17 cellular contexts compared by ENCODE assay signal in the genomic region with DNA sequence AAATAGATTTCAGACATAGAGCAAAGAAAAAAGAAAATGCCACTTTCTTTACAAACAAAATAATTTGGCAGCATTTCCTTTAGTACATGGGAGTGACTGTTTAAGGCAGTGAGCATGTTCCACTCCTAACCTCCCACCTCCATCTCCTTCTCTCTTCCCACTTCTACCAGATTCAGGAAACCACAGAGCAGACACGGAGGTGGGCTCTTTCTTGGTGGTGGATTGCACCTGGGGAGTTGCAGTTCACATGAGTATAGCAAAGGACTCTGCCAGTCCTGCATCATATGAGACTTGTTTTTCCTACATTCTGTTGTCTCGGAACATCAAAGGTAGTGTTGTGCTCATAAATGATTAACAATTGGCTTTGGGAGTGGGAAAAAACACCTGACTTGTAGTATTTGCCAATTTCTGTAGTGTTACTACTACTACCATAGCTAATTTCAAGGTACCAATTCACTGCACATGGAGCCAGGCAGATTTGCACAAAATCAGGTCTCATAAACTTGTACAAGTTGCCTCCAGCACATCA.
DNase-seq lines count a peak whose midpoint lies in the region; ATAC-seq and TF ChIP-seq lines count a peak whose summit lies in the region.
"Had no signal": no experiment of that assay in that cellular context is flagged by ENCODE, and none has a peak within 500 bp of the region (broad histone marks: within the 10 kb centered on the region; RNA-seq: fewer than 3 reads in every experiment).

No MANE protein-coding gene starts in this region.

- H3K4me3 ChIP-seq in CD4-positive, CD25-positive, alpha-beta regulatory T cell (ENCODE audit: low read depth, low read length) = no peak overlapping the region
- no peak overlapping the region for H3K4me3 ChIP-seq in mesenchymal stem cell (ENCODE audit: insufficient read depth in 1 of 2, low read depth in 1 of 2, low read length in 2 of 2)
- H3K4me3 ChIP-seq in PC-9 = no peak overlapping the region
- no peak overlapping the region for H3K4me3 ChIP-seq in SK-N-SH (ENCODE audit: low read depth in 2 of 2, low read length in 1 of 2)
- H3K4me3 ChIP-seq: K562 had no signal

- H3K36me3 Mint-ChIP-seq in CD4-positive, CD25-positive, alpha-beta regulatory T cell = no peaks in the 10 kb centered on the region
- H3K36me3 Mint-ChIP-seq: CD14-positive monocyte; CD8-positive, alpha-beta T cell had no signal

- no peaks in the 10 kb centered on the region for H4K20me1 ChIP-seq in PC-9 (ENCODE audit: insufficient read depth)
- H4K20me1 ChIP-seq in SK-N-SH (ENCODE audit: insufficient read depth) = no peaks in the 10 kb centered on the region

- H3K9me3 Mint-ChIP-seq in CD4-positive, CD25-positive, alpha-beta regulatory T cell = peaks cover 0 to 7% (median 0%) of the 10 kb centered on the region in 7 donors
- H3K9me3 Mint-ChIP-seq: CD8-positive, alpha-beta T cell; HFFc6 had no signal

- CTCF ChIA-PET in PC-9 (lab: Charles Lee) (no interaction called here), SK-N-SH (lab: Yijun Ruan, JAX) (no interaction called here)

- no peak overlapping the region for H3K4me2 ChIP-seq in mesenchymal stem cell (ENCODE audit: low read length, poor library complexity, severe bottlenecking)
- H3K4me2 ChIP-seq in PC-9 = no peak overlapping the region
- H3K4me2 ChIP-seq in SK-N-SH = no peak overlapping the region

- TF ChIP-seq EP300 in SK-N-SH (IDR thresholded peaks at IDR 0.05; ENCODE audit: borderline replicate concordance in 1 of 2, low read depth in 1 of 2, low read length in 1 of 2) = no peak

- H3F3A ChIP-seq in PC-9 (ENCODE audit: insufficient read depth, low read depth) (no peaks in the 10 kb centered on the region), SK-N-SH (replicated peaks; ENCODE audit: insufficient read depth) (no peaks in the 10 kb centered on the region)

- H4K8ac ChIP-seq in mesenchymal stem cell (ENCODE audit: low read length) = no peak overlapping the region

- peak overlapping the region in 2 of 3 donors; percentile 21 to 23 for H3K27ac Mint-ChIP-seq in CD4-positive, CD25-positive, alpha-beta regulatory T cell
- H3K27ac Mint-ChIP-seq: CD14-positive monocyte; CD8-positive, alpha-beta T cell; HFFc6 had no signal

- H3K79me1 ChIP-seq in mesenchymal stem cell (replicated peaks; ENCODE audit: low read length, poor library complexity, severe bottlenecking) = no peaks in the 10 kb centered on the region

- no peak overlapping the region for H4K91ac ChIP-seq in mesenchymal stem cell (ENCODE audit: low read length)

- no peaks in the 10 kb centered on the region for H3K9me3 ChIP-seq in CD4-positive, CD25-positive, alpha-beta regulatory T cell (ENCODE audit: control insufficient read depth in 2 of 2, low read length in 2 of 2)
- peaks cover 11% of the 10 kb centered on the region for H3K9me3 ChIP-seq in KOPT-K1 (ENCODE audit: insufficient read depth, low read length, poor library complexity, severe bottlenecking)
- no peaks in the 10 kb centered on the region for H3K9me3 ChIP-seq in mesenchymal stem cell (ENCODE audit: control insufficient read depth, low read length)
- H3K9me3 ChIP-seq in PC-9 (ENCODE audit: insufficient read depth, low read depth) = no peaks in the 10 kb centered on the region; the same call in 1 of the 2 replicates
- no peaks in the 10 kb centered on the region for H3K9me3 ChIP-seq in SK-N-SH
- H3K9me3 ChIP-seq: BE2C had no signal

- no peak overlapping the region for H3K14ac ChIP-seq in mesenchymal stem cell (ENCODE audit: low read length in 2 of 2)

- BruUV-seq in PC-9 (replicated peaks; lab: Mats Ljungman, UMichigan) = no TSS peak

- no peaks in the 10 kb centered on the region for H3K36me3 ChIP-seq in CD4-positive, CD25-positive, alpha-beta regulatory T cell (ENCODE audit: control insufficient read depth, insufficient read depth, low read length)
- H3K36me3 ChIP-seq in KOPT-K1 (ENCODE audit: insufficient read depth, low read length) (no peaks in the 10 kb centered on the region), mesenchymal stem cell (ENCODE audit: control insufficient read depth in 1 of 2, insufficient read depth in 2 of 2, low read depth in 1 of 2, low read length in 2 of 2) (no peaks in the 10 kb centered on the region), PC-9 (ENCODE audit: low read depth) (no peaks in the 10 kb centered on the region), SK-N-SH (replicated peaks in 1 of 2; ENCODE audit: control insufficient read depth in 1 of 2, insufficient read depth in 2 of 2, low read length in 1 of 2) (no peaks in the 10 kb centered on the region)
- H3K36me3 ChIP-seq: BE2C had no signal

- H3K18ac ChIP-seq in mesenchymal stem cell (ENCODE audit: low read depth in 1 of 2, low read length in 2 of 2) = no peak overlapping the region

- H3K79me2 ChIP-seq in PC-9 (ENCODE audit: low read depth) (no peaks in the 10 kb centered on the region), SK-N-SH (ENCODE audit: insufficient read depth) (no peaks in the 10 kb centered on the region)

- no peak for ATAC-seq in CD4-positive, CD25-positive, alpha-beta regulatory T cell (ENCODE audit: low read depth in 2 of 2)
- ATAC-seq: CD8-positive, alpha-beta T cell; HCT116; K562 had no signal

- no peak overlapping the region for H2BK120ac ChIP-seq in mesenchymal stem cell (ENCODE audit: low read depth, low read length)

- WGBS in mesenchymal stem cell = 78% methylated on average over 1 of the region's 2 CpGs
- WGBS in SK-N-SH (ENCODE audit: low lambda C conversion rate) = 83% methylated on average over 2 of the region's 2 CpGs

- no peak overlapping the region for H2BK15ac ChIP-seq in mesenchymal stem cell (ENCODE audit: low read depth, poor library complexity, severe bottlenecking)

- H3K9ac ChIP-seq in mesenchymal stem cell (ENCODE audit: low read length) (no peak overlapping the region), SK-N-SH (no peak overlapping the region)

- no peaks in the 10 kb centered on the region for H3K4me1 ChIP-seq in CD4-positive, CD25-positive, alpha-beta regulatory T cell (ENCODE audit: control insufficient read depth, insufficient read depth, low read length, poor library complexity, severe bottlenecking)
- H3K4me1 ChIP-seq in mesenchymal stem cell (ENCODE audit: control insufficient read depth, insufficient read depth, low read depth, low read length) (peaks cover 4% of the 10 kb centered on the region), PC-9 (replicated peaks; ENCODE audit: insufficient read depth) (no peaks in the 10 kb centered on the region), SK-N-SH (ENCODE audit: control insufficient read depth in 1 of 2, insufficient read depth in 2 of 2, low read depth in 1 of 2, low read length in 1 of 2) (peaks cover 0 to 4% of the 10 kb centered on the region in 2 experiments; a peak in 1 of 4 replicates)
- H3K4me1 ChIP-seq: BE2C had no signal

- no peak overlapping the region for H2BK12ac ChIP-seq in mesenchymal stem cell (ENCODE audit: low read length in 2 of 2)

- peak overlapping the region; percentile 17 for H2AK5ac ChIP-seq in mesenchymal stem cell (ENCODE audit: low read length, severe bottlenecking)

- POLR2A ChIA-PET in PC-9 (lab: Charles Lee; ENCODE audit: unreplicated experiment) (no interaction called here), SK-N-SH (lab: Yijun Ruan, JAX) (no interaction called here)

- H3K23ac ChIP-seq in mesenchymal stem cell (ENCODE audit: low read length in 2 of 2) = no peak overlapping the region

- no peak for TF ChIP-seq CTCF in PC-9 (conservative IDR thresholded peaks at IDR 0.05)
- TF ChIP-seq CTCF in SK-N-SH (IDR thresholded peaks at IDR 0.05) = no peak

- TF ChIP-seq RAD21 in SK-N-SH (IDR thresholded peaks at IDR 0.05; ENCODE audit: low read length) = no peak

- no peak overlapping the region for H3K4me3 Mint-ChIP-seq in CD4-positive, CD25-positive, alpha-beta regulatory T cell
- H3K4me3 Mint-ChIP-seq: CD14-positive monocyte; CD8-positive, alpha-beta T cell; HFFc6 had no signal

- peaks cover 15% of the 10 kb centered on the region for H3K27me3 Mint-ChIP-seq in CD4-positive, CD25-positive, alpha-beta regulatory T cell

- intact Hi-C loops in PC-9 (cut with micrococcal nuclease; ENCODE audit: unreplicated experiment) = no loop called here

- no peaks in the 10 kb centered on the region for H3K27me3 ChIP-seq in CD4-positive, CD25-positive, alpha-beta regulatory T cell (ENCODE audit: control insufficient read depth, insufficient read depth, low read length)
- no peaks in the 10 kb centered on the region for H3K27me3 ChIP-seq in mesenchymal stem cell (ENCODE audit: control insufficient read depth in 1 of 2, insufficient read depth in 1 of 2, low read length in 2 of 2)
- no peaks in the 10 kb centered on the region for H3K27me3 ChIP-seq in PC-9 (ENCODE audit: insufficient read depth, low read depth)
- H3K27me3 ChIP-seq in SK-N-SH (ENCODE audit: insufficient read depth) = no peaks in the 10 kb centered on the region
- H3K27me3 ChIP-seq: BE2C had no signal

- H2AFZ ChIP-seq in mesenchymal stem cell (ENCODE audit: low read depth, low read length) (no peak overlapping the region), PC-9 (no peak overlapping the region), SK-N-SH (ENCODE audit: low read depth) (no peak overlapping the region)

- H3K4me1 Mint-ChIP-seq in CD4-positive, CD25-positive, alpha-beta regulatory T cell = peaks cover 0 to 2% (median 0%) of the 10 kb centered on the region in 4 donors
- H3K4me1 Mint-ChIP-seq: CD14-positive monocyte had no signal

- H3K27ac ChIP-seq in CD4-positive, CD25-positive, alpha-beta regulatory T cell (ENCODE audit: insufficient read depth, low read length, poor library complexity, severe bottlenecking) = no peak overlapping the region
- H3K27ac ChIP-seq in KOPT-K1 (ENCODE audit: low read depth, low read length, poor library complexity, severe bottlenecking) (peak overlapping the region; percentile 84), mesenchymal stem cell (ENCODE audit: low read length, poor library complexity, severe bottlenecking) (no peak overlapping the region), PC-9 (no peak overlapping the region), SK-N-SH (ENCODE audit: low read depth in 2 of 2, low read length in 1 of 2) (no peak overlapping the region)
- H3K27ac ChIP-seq: HL-60 had no signal

- H3K4ac ChIP-seq in mesenchymal stem cell (ENCODE audit: low read depth in 1 of 2, low read length in 2 of 2) = no peak overlapping the region

- no peak for DNase-seq in CD4-positive, CD25-positive, alpha-beta regulatory T cell
- no peak for DNase-seq in mesenchymal stem cell
- DNase-seq in SKM-1 treated with dmso at 0.1 percent for 144 hours (lab: John Stamatoyannopoulos, UW; ENCODE audit: unreplicated experiment) = no peak
- DNase-seq in PC-9 = no peak
- no peak for DNase-seq in SK-N-SH
- DNase-seq: ACHN; BE2C; Calu3; CD8-positive, alpha-beta T cell; GOT3; H7; HFFc6 had no signal

- H2BK5ac ChIP-seq in mesenchymal stem cell (ENCODE audit: low read depth, low read length, poor library complexity, severe bottlenecking) = no peak overlapping the region

- no peaks in the 10 kb centered on the region for H3K9me2 ChIP-seq in PC-9 (ENCODE audit: insufficient read depth)
- H3K9me2 ChIP-seq in SK-N-SH = no peaks in the 10 kb centered on the region

TF ChIP-seq in SK-N-SH, 30 proteins besides CTCF, POLR2A, EP300 and RAD21 (continues in another document):
- no peak for TF ChIP-seq MXI1 (IDR thresholded peaks at IDR 0.05; ENCODE audit: low read depth, low read length)
- TF ChIP-seq SMC3 (IDR thresholded peaks at IDR 0.05; ENCODE audit: low read depth, low read length) = no peak
- no peak for TF ChIP-seq FOSL2 (IDR thresholded peaks at IDR 0.05; ENCODE audit: borderline replicate concordance, low read depth)
- no peak for TF ChIP-seq GATA2 (CRISPR knock-in tag; IDR thresholded peaks at IDR 0.05)
